2 cellular contexts compared by ENCODE assay signal in the genomic region with DNA sequence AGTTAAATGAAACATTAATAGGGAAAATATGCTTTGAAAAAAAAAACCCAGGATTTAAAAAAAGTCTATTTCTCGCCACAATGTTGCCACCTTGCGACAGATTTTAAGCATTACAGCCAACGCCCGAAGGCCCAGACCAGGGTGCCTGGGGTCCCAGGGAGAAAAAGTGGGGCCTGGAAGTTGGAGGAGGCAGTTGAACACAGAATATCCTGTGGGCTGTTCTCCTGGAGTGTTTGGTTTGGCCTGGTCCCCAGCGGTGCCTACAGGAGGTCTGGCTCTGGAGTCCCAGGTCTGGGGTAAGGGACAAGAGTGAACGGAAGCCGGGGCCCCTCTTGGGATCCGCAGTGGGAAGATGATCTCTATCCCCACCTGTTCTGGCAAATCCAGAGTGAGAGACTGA.
TF ChIP-seq lines count a peak whose summit lies in the region.

No MANE protein-coding gene starts in this region.

TF ChIP-seq in H1, 55 proteins besides CTCF, POLR2A, EP300 and RAD21 (continued from another document):
- no peak for TF ChIP-seq GTF2F1 (IDR thresholded peaks at IDR 0.05; ENCODE audit: borderline replicate concordance, low read depth, low read length)

TF ChIP-seq in neural cell, 6 proteins besides CTCF, POLR2A, EP300 and RAD21 (continued from another document):
- TF ChIP-seq, protein P1, sequence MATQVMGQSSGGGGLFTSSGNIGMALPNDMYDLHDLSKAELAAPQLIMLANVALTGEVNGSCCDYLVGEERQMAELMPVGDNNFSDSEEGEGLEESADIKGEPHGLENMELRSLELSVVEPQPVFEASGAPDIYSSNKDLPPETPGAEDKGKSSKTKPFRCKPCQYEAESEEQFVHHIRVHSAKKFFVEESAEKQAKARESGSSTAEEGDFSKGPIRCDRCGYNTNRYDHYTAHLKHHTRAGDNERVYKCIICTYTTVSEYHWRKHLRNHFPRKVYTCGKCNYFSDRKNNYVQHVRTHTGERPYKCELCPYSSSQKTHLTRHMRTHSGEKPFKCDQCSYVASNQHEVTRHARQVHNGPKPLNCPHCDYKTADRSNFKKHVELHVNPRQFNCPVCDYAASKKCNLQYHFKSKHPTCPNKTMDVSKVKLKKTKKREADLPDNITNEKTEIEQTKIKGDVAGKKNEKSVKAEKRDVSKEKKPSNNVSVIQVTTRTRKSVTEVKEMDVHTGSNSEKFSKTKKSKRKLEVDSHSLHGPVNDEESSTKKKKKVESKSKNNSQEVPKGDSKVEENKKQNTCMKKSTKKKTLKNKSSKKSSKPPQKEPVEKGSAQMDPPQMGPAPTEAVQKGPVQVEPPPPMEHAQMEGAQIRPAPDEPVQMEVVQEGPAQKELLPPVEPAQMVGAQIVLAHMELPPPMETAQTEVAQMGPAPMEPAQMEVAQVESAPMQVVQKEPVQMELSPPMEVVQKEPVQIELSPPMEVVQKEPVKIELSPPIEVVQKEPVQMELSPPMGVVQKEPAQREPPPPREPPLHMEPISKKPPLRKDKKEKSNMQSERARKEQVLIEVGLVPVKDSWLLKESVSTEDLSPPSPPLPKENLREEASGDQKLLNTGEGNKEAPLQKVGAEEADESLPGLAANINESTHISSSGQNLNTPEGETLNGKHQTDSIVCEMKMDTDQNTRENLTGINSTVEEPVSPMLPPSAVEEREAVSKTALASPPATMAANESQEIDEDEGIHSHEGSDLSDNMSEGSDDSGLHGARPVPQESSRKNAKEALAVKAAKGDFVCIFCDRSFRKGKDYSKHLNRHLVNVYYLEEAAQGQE (IDR thresholded peaks at IDR 0.05; ENCODE audit: borderline replicate concordance): no peak
TF ChIP-seq in neural cell: peak in this region for 1.
